ENCODE assay signal across 1 cellular context in genomic region chr3:9467451-9467850, GRCh38.
TF ChIP-seq lines count a peak whose summit lies in the region.

No MANE protein-coding gene starts in this region.

TF ChIP-seq in GM23338, 12 proteins besides CTCF, POLR2A, EP300 and RAD21 (continued from another document):
- TF ChIP-seq ETS1 (IDR thresholded peaks at IDR 0.05) (no peak), NANOG (IDR thresholded peaks at IDR 0.05; ENCODE audit: borderline replicate concordance) (no peak), POLR2AphosphoS5 (IDR thresholded peaks at IDR 0.05; ENCODE audit: low read depth) (no peak), JUNB (IDR thresholded peaks at IDR 0.05; ENCODE audit: unreplicated experiment) (no peak), REST (IDR thresholded peaks at IDR 0.05; ENCODE audit: unreplicated experiment) (no peak), ZNF331 (CRISPR knock-in tag; IDR thresholded peaks at IDR 0.05; ENCODE audit: low read depth) (no peak), CREB1 (CRISPR knock-in tag; IDR thresholded peaks at IDR 0.05; ENCODE audit: low read depth) (no peak)
- TF ChIP-seq, protein P1, sequence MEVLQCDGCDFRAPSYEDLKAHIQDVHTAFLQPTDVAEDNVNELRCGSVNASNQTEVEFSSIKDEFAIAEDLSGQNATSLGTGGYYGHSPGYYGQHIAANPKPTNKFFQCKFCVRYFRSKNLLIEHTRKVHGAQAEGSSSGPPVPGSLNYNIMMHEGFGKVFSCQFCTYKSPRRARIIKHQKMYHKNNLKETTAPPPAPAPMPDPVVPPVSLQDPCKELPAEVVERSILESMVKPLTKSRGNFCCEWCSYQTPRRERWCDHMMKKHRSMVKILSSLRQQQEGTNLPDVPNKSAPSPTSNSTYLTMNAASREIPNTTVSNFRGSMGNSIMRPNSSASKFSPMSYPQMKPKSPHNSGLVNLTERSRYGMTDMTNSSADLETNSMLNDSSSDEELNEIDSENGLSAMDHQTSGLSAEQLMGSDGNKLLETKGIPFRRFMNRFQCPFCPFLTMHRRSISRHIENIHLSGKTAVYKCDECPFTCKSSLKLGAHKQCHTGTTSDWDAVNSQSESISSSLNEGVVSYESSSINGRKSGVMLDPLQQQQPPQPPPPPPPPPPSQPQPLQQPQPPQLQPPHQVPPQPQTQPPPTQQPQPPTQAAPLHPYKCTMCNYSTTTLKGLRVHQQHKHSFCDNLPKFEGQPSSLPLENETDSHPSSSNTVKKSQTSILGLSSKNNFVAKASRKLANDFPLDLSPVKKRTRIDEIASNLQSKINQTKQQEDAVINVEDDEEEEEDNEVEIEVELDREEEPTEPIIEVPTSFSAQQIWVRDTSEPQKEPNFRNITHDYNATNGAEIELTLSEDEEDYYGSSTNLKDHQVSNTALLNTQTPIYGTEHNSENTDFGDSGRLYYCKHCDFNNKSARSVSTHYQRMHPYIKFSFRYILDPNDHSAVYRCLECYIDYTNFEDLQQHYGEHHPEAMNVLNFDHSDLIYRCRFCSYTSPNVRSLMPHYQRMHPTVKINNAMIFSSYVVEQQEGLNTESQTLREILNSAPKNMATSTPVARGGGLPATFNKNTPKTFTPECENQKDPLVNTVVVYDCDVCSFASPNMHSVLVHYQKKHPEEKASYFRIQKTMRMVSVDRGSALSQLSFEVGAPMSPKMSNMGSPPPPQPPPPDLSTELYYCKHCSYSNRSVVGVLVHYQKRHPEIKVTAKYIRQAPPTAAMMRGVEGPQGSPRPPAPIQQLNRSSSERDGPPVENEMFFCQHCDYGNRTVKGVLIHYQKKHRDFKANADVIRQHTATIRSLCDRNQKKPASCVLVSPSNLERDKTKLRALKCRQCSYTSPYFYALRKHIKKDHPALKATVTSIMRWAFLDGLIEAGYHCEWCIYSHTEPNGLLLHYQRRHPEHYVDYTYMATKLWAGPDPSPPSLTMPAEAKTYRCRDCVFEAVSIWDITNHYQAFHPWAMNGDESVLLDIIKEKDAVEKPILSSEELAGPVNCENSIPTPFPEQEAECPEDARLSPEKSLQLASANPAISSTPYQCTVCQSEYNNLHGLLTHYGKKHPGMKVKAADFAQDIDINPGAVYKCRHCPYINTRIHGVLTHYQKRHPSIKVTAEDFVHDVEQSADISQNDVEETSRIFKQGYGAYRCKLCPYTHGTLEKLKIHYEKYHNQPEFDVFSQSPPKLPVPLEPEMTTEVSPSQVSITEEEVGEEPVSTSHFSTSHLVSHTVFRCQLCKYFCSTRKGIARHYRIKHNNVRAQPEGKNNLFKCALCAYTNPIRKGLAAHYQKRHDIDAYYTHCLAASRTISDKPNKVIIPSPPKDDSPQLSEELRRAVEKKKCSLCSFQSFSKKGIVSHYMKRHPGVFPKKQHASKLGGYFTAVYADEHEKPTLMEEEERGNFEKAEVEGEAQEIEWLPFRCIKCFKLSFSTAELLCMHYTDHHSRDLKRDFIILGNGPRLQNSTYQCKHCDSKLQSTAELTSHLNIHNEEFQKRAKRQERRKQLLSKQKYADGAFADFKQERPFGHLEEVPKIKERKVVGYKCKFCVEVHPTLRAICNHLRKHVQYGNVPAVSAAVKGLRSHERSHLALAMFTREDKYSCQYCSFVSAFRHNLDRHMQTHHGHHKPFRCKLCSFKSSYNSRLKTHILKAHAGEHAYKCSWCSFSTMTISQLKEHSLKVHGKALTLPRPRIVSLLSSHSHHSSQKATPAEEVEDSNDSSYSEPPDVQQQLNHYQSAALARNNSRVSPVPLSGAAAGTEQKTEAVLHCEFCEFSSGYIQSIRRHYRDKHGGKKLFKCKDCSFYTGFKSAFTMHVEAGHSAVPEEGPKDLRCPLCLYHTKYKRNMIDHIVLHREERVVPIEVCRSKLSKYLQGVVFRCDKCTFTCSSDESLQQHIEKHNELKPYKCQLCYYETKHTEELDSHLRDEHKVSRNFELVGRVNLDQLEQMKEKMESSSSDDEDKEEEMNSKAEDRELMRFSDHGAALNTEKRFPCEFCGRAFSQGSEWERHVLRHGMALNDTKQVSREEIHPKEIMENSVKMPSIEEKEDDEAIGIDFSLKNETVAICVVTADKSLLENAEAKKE (CRISPR knock-in tag; IDR thresholded peaks at IDR 0.05): no peak
TF ChIP-seq in GM23338: peak in this region for 0.
